24 cellular contexts compared by ENCODE assay signal in the genomic region with DNA sequence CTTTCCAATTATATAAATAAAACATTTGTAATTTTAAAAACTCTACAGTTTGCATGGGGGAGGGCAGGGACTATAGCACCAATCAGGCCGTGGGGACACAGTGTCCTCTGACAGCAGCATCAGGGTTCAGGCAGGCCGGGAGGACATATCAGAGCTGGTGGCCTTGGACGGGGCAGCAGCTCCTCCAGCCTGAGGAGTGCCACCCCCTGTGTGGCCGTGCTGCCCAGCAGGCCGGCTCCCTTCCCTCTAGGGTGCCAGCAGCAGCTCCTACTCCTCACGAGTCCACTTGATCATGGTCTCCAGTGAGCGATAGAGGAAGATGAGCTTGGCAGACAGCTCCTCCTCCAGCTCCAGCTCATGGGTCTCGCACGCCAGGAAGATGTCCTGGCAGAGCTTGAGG.
"Had no signal": no experiment of that assay in that cellular context is flagged by ENCODE, and none has a peak within 500 bp of the region (broad histone marks: within the 10 kb centered on the region; RNA-seq: fewer than 3 reads in every experiment).

No MANE protein-coding gene starts in this region.

- H3K4me2 ChIP-seq: neural progenitor cell had no signal

- H3K9me3 ChIP-seq: neutrophil, ovary, psoas muscle, right lobe of liver, sigmoid colon, transverse colon, upper lobe of right lung, uterus had no signal

- ATAC-seq: naive thymus-derived CD4-positive, alpha-beta T cell; natural killer cell; psoas muscle; right cardiac atrium; right lobe of liver; stimulated activated effector memory CD8-positive, alpha-beta T cell treated with anti-CD3 and anti-CD28 coated beads, Interleukin-12 subunit alpha, Interleukin-12 subunit beta, amount 100 ng/mL, for 72 hours; stimulated activated naive B cell treated with anti-CD40 and anti-IgM and Interleukin-4, amounts not matched to agents 10 μg/mL and 1 μg/mL and 100 μg/mL, for 72 hours; upper lobe of right lung had no signal

- H2AFZ ChIP-seq: neural progenitor cell, parathyroid adenoma had no signal

- H3K27me3 ChIP-seq: neural progenitor cell, neutrophil, ovary, right lobe of liver, transverse colon, upper lobe of right lung, uterus had no signal

- H3K79me2 ChIP-seq: parathyroid adenoma had no signal

- H3K9ac ChIP-seq: neural progenitor cell, parathyroid adenoma had no signal

- H3K4me1 ChIP-seq: parathyroid adenoma, psoas muscle, transverse colon, upper lobe of right lung, uterus had no signal

- DNase-seq: naive thymus-derived CD4-positive, alpha-beta T cell; natural killer cell; nucleus accumbens; ovary; psoas muscle; right cardiac atrium; right lobe of liver; sigmoid colon; small intestine; stimulated activated CD4-positive, alpha-beta T cell treated with anti-CD3 and anti-CD28 coated beads, Interleukin-15, amount 100 ng/mL, for 24 hours; stimulated activated CD4-positive, alpha-beta T cell treated with anti-CD3 and anti-CD28 coated beads, Interleukin-2, amount 100 ng/mL, for 24 hours; stimulated activated CD4-positive, alpha-beta T cell treated with anti-CD3 and anti-CD28 coated beads, Interleukin-2, amount 100 ng/mL, for 48 hours; stimulated activated CD4-positive, alpha-beta T cell treated with anti-CD3 and anti-CD28 coated beads, Interleukin-4, amount 100 ng/mL, for 24 hours; stimulated activated naive B cell treated with anti-CD40 and anti-IgM and Interleukin-4, amounts not matched to agents 10 μg/mL and 1 μg/mL and 100 μg/mL, for 72 hours; stimulated activated naive CD4-positive, alpha-beta T cell treated with Interleukin-2 at 50 U/mL for 16 hours; stomach; tibial artery; transverse colon; upper lobe of right lung; uterus had no signal

- H3K4me3 ChIP-seq: neural progenitor cell, ovary, psoas muscle, right lobe of liver, sigmoid colon, stomach, tibial artery, transverse colon, upper lobe of right lung, uterus had no signal

- H3K27ac ChIP-seq: neural progenitor cell, neutrophil, ovary, parathyroid adenoma, psoas muscle, right lobe of liver, sigmoid colon, stomach, tibial artery, transverse colon, upper lobe of right lung, uterus had no signal

- H3K36me3 ChIP-seq: neural progenitor cell, neutrophil, ovary, right lobe of liver, sigmoid colon, stomach, tibial artery, transverse colon, upper lobe of right lung, uterus had no signal

- FAIRE-seq: small intestine had no signal
